19 cellular contexts compared by ENCODE assay signal in the genomic region with DNA sequence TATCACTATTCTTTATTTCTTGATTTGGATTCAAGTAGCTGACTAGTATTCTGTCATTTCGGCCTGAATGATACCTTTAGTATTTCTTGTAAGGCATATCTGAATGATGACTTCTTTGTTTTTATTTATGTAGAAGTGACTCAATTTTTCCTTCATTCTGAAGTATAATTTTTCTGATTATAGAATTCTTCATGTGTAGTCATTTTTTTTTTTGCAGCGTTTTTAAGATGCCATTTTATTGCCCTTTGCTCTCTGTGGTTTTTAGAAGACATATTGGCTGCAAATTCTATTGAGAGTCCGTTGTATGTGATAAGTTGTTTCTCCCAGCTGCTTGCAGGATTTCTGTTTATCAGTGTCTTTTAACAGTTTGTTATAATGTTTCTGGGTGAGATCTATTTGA.
"Had no signal": no experiment of that assay in that cellular context is flagged by ENCODE, and none has a peak within 500 bp of the region (broad histone marks: within the 10 kb centered on the region; RNA-seq: fewer than 3 reads in every experiment).

No MANE protein-coding gene starts in this region.

- DNase-seq: activated CD4-positive, CD25-positive, alpha-beta regulatory T cell treated with anti-CD3 and anti-CD28 coated beads, Interleukin-2, amount 50 U/mL, for 72 hours; activated CD8-positive, alpha-beta memory T cell treated with anti-CD3 and anti-CD28 coated beads for 24 hours; activated gamma-delta T cell; activated T-cell treated with anti-CD3 and anti-CD28 coated beads, Interleukin-2, amount 50 U/mL, for 72 hours; adrenal gland; body of pancreas; central memory CD4-positive, alpha-beta T cell; colonic mucosa; effector CD4-positive, alpha-beta T cell; foreskin melanocyte; glutamatergic neuron; hypothalamus; left ventricle myocardium inferior; mammary epithelial cell; stimulated activated CD4-positive, alpha-beta T cell treated with anti-CD3 and anti-CD28 coated beads, Interleukin-2, amount 100 ng/mL, for 24 hours; stimulated activated naive CD4-positive, alpha-beta T cell treated with Interleukin-2 at 50 U/mL for 16 hours; thyroid gland had no signal

- H3K4me3 ChIP-seq: adrenal gland, body of pancreas, colonic mucosa, esophagus muscularis mucosa, left ventricle myocardium inferior, right atrium auricular region, thyroid gland had no signal

- H3K27me3 ChIP-seq: adrenal gland, body of pancreas, colonic mucosa, esophagus muscularis mucosa, right atrium auricular region, thyroid gland had no signal

- H3K36me3 ChIP-seq: adrenal gland, colonic mucosa, esophagus muscularis mucosa, left ventricle myocardium inferior, right atrium auricular region, thyroid gland had no signal
